15 cellular contexts compared by ENCODE assay signal in the genomic region with DNA sequence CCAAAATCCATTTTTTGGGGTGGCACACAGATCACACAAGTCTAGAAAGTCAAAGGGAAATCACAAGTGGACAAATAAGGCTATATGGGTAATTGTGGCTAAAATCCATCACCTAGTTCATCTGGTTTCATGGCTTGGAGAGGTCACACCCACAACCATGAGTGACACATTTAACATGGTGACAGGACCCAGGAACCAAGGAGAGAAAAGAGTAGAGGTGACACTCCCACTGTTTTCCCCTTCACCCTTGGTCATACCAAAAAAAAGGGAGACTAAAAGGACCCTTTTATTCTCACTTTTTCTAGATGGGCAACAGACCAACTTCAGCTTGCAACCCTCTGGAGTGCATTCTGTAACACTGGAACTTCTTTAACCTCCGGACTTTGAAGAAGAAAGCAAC. TPM values are rescaled to one million over a fixed set of nuclear protein-coding genes. Genes with fewer than 3 reads are reported as not detected.
DNase-seq lines count a peak whose midpoint lies in the region; ATAC-seq, FAIRE-seq and TF ChIP-seq lines count a peak whose summit lies in the region.
"Had no signal": no experiment of that assay in that cellular context is flagged by ENCODE, and none has a peak within 500 bp of the region (broad histone marks: within the 10 kb centered on the region; RNA-seq: fewer than 3 reads in every experiment).

No MANE protein-coding gene starts in this region.

- H3K36me3 ChIP-seq in GM23338 (ENCODE audit: insufficient read depth) (no peaks in the 10 kb centered on the region; the same call in 1 of the 2 replicates), endodermal cell (ENCODE audit: control insufficient read depth, insufficient read depth, low read length) (no peaks in the 10 kb centered on the region)

- H3K79me2 ChIP-seq in GM23338 (replicated peaks; ENCODE audit: insufficient read depth): no peaks in the 10 kb centered on the region

- no peak overlapping the region for H3K27ac Mint-ChIP-seq in GM23338
- no peak overlapping the region for H3K27ac Mint-ChIP-seq in endodermal cell
- H3K27ac Mint-ChIP-seq in nephron progenitor cell: no peak overlapping the region
- H3K27ac Mint-ChIP-seq in naive thymus-derived CD8-positive, alpha-beta T cell: no peak overlapping the region
- H3K27ac Mint-ChIP-seq: CD4-positive, CD25-positive, alpha-beta regulatory T cell had no signal

- peaks cover 4% of the 10 kb centered on the region; the same call in 1 of the 3 replicates for H3K4me1 Mint-ChIP-seq in GM23338
- H3K4me1 Mint-ChIP-seq in endodermal cell: no peaks in the 10 kb centered on the region
- no peaks in the 10 kb centered on the region for H3K4me1 Mint-ChIP-seq in nephron progenitor cell
- peaks cover 0 to 2% (median 2%) of the 10 kb centered on the region in 4 donors for H3K4me1 Mint-ChIP-seq in naive thymus-derived CD8-positive, alpha-beta T cell

- no peaks in the 10 kb centered on the region for H3K9me2 ChIP-seq in GM23338 (ENCODE audit: insufficient read depth)

- DNase-seq in GM23338 (ENCODE audit: low spot score) (peak; percentile 9), NAMALWA (ENCODE audit: low spot score) (peak; percentile 47), endodermal cell (no peak), nephron progenitor cell (peak; percentile 2), G401 (ENCODE audit: low spot score) (no peak), frontal cortex (ENCODE audit: low spot score in 2 of 2) (no peak), SW 1271 (lab: John Stamatoyannopoulos, UW) (no peak)
- DNase-seq in naive thymus-derived CD8-positive, alpha-beta T cell: no peak
- DNase-seq: GOT3, NCI-H187, NCI-H446 treated with DMSO at 0.1 percent for 48 hours had no signal

- H3F3A ChIP-seq in GM23338 (replicated peaks; ENCODE audit: low read depth): no peaks in the 10 kb centered on the region

- no peak for FAIRE-seq in frontal cortex (lab: Jason Lieb, UNC)

- H3K4me1 ChIP-seq in GM23338 (ENCODE audit: insufficient read depth) (no peaks in the 10 kb centered on the region), endodermal cell (ENCODE audit: control insufficient read depth, insufficient read depth, low read length) (no peaks in the 10 kb centered on the region)

- in situ Hi-C loops in G401 (cut with HindIII; ENCODE audit: low sequenced_read_pairs): no loop called here

- H3K27me3 Mint-ChIP-seq in GM23338 (ENCODE audit: insufficient read depth, low read depth, poor library complexity) (peaks cover 8% of the 10 kb centered on the region), endodermal cell (ENCODE audit: insufficient read depth) (no peaks in the 10 kb centered on the region), nephron progenitor cell (ENCODE audit: low read depth, poor library complexity) (peaks cover 6% of the 10 kb centered on the region)
- H3K27me3 Mint-ChIP-seq in naive thymus-derived CD8-positive, alpha-beta T cell: no peaks in the 10 kb centered on the region
- H3K27me3 Mint-ChIP-seq: CD4-positive, CD25-positive, alpha-beta regulatory T cell had no signal

- H3K9me3 Mint-ChIP-seq in GM23338: peaks cover 92% of the 10 kb centered on the region
- peaks cover 96% of the 10 kb centered on the region for H3K9me3 Mint-ChIP-seq in endodermal cell
- peaks cover 99% of the 10 kb centered on the region for H3K9me3 Mint-ChIP-seq in nephron progenitor cell
- H3K9me3 Mint-ChIP-seq in naive thymus-derived CD8-positive, alpha-beta T cell: peaks cover 0 to 31% (median 8%) of the 10 kb centered on the region in 9 donors

- peaks cover 67% of the 10 kb centered on the region for H3K9me3 ChIP-seq in endodermal cell (ENCODE audit: control insufficient read depth, low read length)

- POLR2A ChIA-PET in naive thymus-derived CD8-positive, alpha-beta T cell (lab: Charles Lee): no interaction called here

- H2AFZ ChIP-seq in GM23338: no peak overlapping the region
- H2AFZ ChIP-seq: PC-9 had no signal

- peaks cover 28% of the 10 kb centered on the region for H3K36me3 Mint-ChIP-seq in GM23338 (ENCODE audit: low read depth)
- H3K36me3 Mint-ChIP-seq in endodermal cell (ENCODE audit: low read depth): no peaks in the 10 kb centered on the region
- H3K36me3 Mint-ChIP-seq in nephron progenitor cell (ENCODE audit: low read depth): no peaks in the 10 kb centered on the region
- H3K36me3 Mint-ChIP-seq in naive thymus-derived CD8-positive, alpha-beta T cell: peaks cover 0 to 7% (median 0%) of the 10 kb centered on the region in 3 donors
- H3K36me3 Mint-ChIP-seq: CD4-positive, CD25-positive, alpha-beta regulatory T cell had no signal

- no peak overlapping the region for H3K9ac ChIP-seq in endodermal cell (ENCODE audit: extremely low read depth, low read length, poor library complexity, severe bottlenecking)

- no peak overlapping the region for H3K4me3 ChIP-seq in GM23338
- H3K4me3 ChIP-seq in endodermal cell (ENCODE audit: low read length): peak overlapping the region; percentile 63
- H3K4me3 ChIP-seq: K562, PC-9, SK-N-MC had no signal

- H4K20me1 ChIP-seq in GM23338 (replicated peaks; ENCODE audit: insufficient read depth): no peaks in the 10 kb centered on the region

- H3K27me3 ChIP-seq in GM23338 (ENCODE audit: insufficient read depth) (no peaks in the 10 kb centered on the region), endodermal cell (ENCODE audit: control insufficient read depth, insufficient read depth, low read length, poor library complexity, severe bottlenecking) (no peaks in the 10 kb centered on the region)

- 50 to 66% methylated on average over 1 of the region's 1 CpG for WGBS in endodermal cell (ENCODE audit: insufficient coverage in 1 of 2, insufficient read length in 1 of 2), 2 experiments

- no peak overlapping the region for H3K4me3 Mint-ChIP-seq in GM23338
- H3K4me3 Mint-ChIP-seq in endodermal cell: no peak overlapping the region
- H3K4me3 Mint-ChIP-seq in nephron progenitor cell: no peak overlapping the region
- H3K4me3 Mint-ChIP-seq in naive thymus-derived CD8-positive, alpha-beta T cell: no peak overlapping the region
- H3K4me3 Mint-ChIP-seq: CD4-positive, CD25-positive, alpha-beta regulatory T cell had no signal

- TF ChIP-seq CTCF in GM23338 (conservative IDR thresholded peaks at IDR 0.05; ENCODE audit: low read depth in 2 of 2) (no peak), endodermal cell (conservative IDR thresholded peaks at IDR 0.05) (no peak), nephron progenitor cell (IDR thresholded peaks at IDR 0.05) (no peak)

- no peak overlapping the region for H3K4me2 ChIP-seq in GM23338

- ATAC-seq in GM23338: no peak
- ATAC-seq in naive thymus-derived CD8-positive, alpha-beta T cell: no peak

- H3K27ac ChIP-seq in GM23338 (ENCODE audit: low read depth): no peak overlapping the region
- H3K27ac ChIP-seq in endodermal cell (ENCODE audit: low read depth, low read length): no peak overlapping the region
- H3K27ac ChIP-seq: PC-9, SK-N-MC had no signal

TF ChIP-seq in GM23338, 12 proteins besides CTCF, POLR2A, EP300 and RAD21 (continues in another document):
- TF ChIP-seq JUNB (IDR thresholded peaks at IDR 0.05; ENCODE audit: unreplicated experiment): no peak
- TF ChIP-seq POLR2AphosphoS5 (IDR thresholded peaks at IDR 0.05; ENCODE audit: low read depth): no peak
- TF ChIP-seq ZNF331 (CRISPR knock-in tag; IDR thresholded peaks at IDR 0.05; ENCODE audit: low read depth): no peak

RNA-seq across cellular contexts. Expression of gene ZNF107, which starts 46.2 kb away (rescaled TPM):
- total RNA-seq in GM23338 (2014; rRNA removed; shearing (Covaris generic)): 51.0 and 55.3 TPM in 2 replicates
- polyA plus RNA-seq in GM23338 (2016; fragmentation: Nextera tagmentation; extraction: Ambion mirVana): 12.5 and 14.8 TPM in 2 replicates
- total RNA-seq in endodermal cell (10 to 100 TPM; 16.9 to 17.9 TPM), frontal cortex (11.0 TPM)
- polyA plus RNA-seq in endodermal cell (2013, experiment 1 of 2): 11.1 TPM
- 12.1 TPM for polyA plus RNA-seq in endodermal cell (2013, experiment 2 of 2)
- total RNA-seq in G401 (2014; rRNA removed; shearing (Covaris generic)): 4.1 and 7.5 TPM in 2 replicates
- total RNA-seq in naive thymus-derived CD8-positive, alpha-beta T cell: 10 to 100 TPM; 32.5 to 33.6 TPM
- 10 to 100 TPM in 2 of 3 donors, 1 to 10 TPM in 1; 9.7 to 12.8 (median 11.7) TPM for polyA plus RNA-seq in naive thymus-derived CD8-positive, alpha-beta T cell

RNA-seq across cellular contexts. Expression of gene ZNF680, which starts 56.8 kb away (rescaled TPM):
- total RNA-seq in GM23338 (2014; rRNA removed; shearing (Covaris generic)): 60.2 and 62.5 TPM in 2 replicates
- 27.1 and 27.3 TPM in 2 replicates for polyA plus RNA-seq in GM23338 (2016; fragmentation: Nextera tagmentation; extraction: Ambion mirVana)
- total RNA-seq in endodermal cell (10 to 100 TPM; 14.6 to 19.5 TPM), frontal cortex (59.1 TPM)
- polyA plus RNA-seq in endodermal cell (2013, experiment 1 of 2): 18.1 TPM
- 21.4 TPM for polyA plus RNA-seq in endodermal cell (2013, experiment 2 of 2)
- total RNA-seq in G401 (2014; rRNA removed; shearing (Covaris generic)): 9.4 and 18.4 TPM in 2 replicates
- total RNA-seq in naive thymus-derived CD8-positive, alpha-beta T cell: 10 to 100 TPM; 18.2 to 22.9 TPM
- 1 to 10 TPM; 7.1 to 9.7 (median 8.7) TPM for polyA plus RNA-seq in naive thymus-derived CD8-positive, alpha-beta T cell

Comparison
In these comparisons a context has a peak if more than half of its experiments do, and no peak if none do; other contexts are left out.
1. DNase-seq: peak in GM23338 (single experiment), NAMALWA (single experiment) and nephron progenitor cell (single experiment); none in endodermal cell (single experiment), G401 (single experiment), naive thymus-derived CD8-positive, alpha-beta T cell (0 of 10), frontal cortex (0 of 2) and SW 1271 (0 of 2).